Comparison of ENCODE assay signal across 8 cellular contexts in the genomic region with DNA sequence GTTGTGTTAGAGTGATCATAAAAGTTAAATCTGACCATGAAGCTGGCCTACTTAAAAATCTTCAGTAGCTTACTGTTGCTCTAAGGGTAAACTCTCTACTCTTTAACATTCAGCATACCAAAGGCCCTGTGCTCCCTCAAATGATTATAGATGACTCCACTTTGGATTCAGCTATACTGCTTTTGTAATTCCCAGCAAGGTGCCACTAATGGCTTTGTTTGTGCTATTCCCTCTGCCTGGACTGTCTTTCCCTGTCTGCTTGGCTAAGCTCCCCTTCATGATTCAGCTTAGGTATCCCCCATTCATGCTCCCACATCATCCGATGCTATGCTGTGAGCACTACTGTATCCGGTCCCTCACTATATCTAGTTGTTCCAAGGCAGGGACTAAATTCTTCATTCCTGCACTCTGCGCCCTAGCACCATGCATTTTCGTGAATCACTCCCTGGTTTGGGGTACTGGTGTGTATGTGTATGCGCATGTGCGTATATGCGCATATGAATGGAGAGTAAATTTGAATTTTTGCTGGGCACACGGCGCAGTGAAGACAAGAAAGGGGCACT. TPM values are rescaled to one million over a fixed set of nuclear protein-coding genes. Genes with fewer than 3 reads are reported as not detected.
A peak's percentile ranks its signal among the peaks of the same experiment; 100 is the strongest.
DNase-seq lines count a peak whose midpoint lies in the region; ATAC-seq and TF ChIP-seq lines count a peak whose summit lies in the region.

No MANE protein-coding gene starts in this region.

- no peaks in the 10 kb centered on the region for H3K27me3 ChIP-seq in HUES48 (ENCODE audit: control insufficient read depth, insufficient read depth, low read length)
- no peaks in the 10 kb centered on the region for H3K27me3 ChIP-seq in mesendoderm (ENCODE audit: insufficient read depth, low read length, poor library complexity)
- H3K27me3 ChIP-seq in uterus = peaks cover 0 to 5% of the 10 kb centered on the region in 2 donors

- intact Hi-C loops in uterus (cut with DNase I; ENCODE audit: low total_unique reads) = no loop called here

- H3K27ac ChIP-seq in HUES48 (ENCODE audit: low read depth, low read length) (peak overlapping the region; percentile 84), mesendoderm (ENCODE audit: low read depth, low read length) (no peak overlapping the region), uterus (peak overlapping the region; percentile 86 to 88)

- peak overlapping the region; percentile 91 for H3K4me3 Mint-ChIP-seq in central memory CD8-positive, alpha-beta T cell

- TF ChIP-seq POLR2A in uterus (IDR thresholded peaks at IDR 0.05) = no peak
- no peak for TF ChIP-seq POLR2A in erythroblast (IDR thresholded peaks at IDR 0.05; ENCODE audit: low read length)

- H3K4me2 ChIP-seq in mesendoderm (ENCODE audit: low read length) = peak overlapping the region; percentile 32

- H2BK15ac ChIP-seq in mesendoderm (replicated peaks; ENCODE audit: low read depth) = no peak overlapping the region

- peak overlapping the region; percentile 93 for H3K27ac Mint-ChIP-seq in central memory CD8-positive, alpha-beta T cell (ENCODE audit: low read depth)

- peak overlapping the region; percentile 91 for H3K9ac ChIP-seq in HUES48 (ENCODE audit: low read depth, low read length)
- H3K9ac ChIP-seq in mesendoderm (ENCODE audit: low read length) = peak overlapping the region; percentile 52

- H4K8ac ChIP-seq in mesendoderm (ENCODE audit: low read depth, low read length) = no peak overlapping the region

- H3K9me3 ChIP-seq in HUES48 (ENCODE audit: control insufficient read depth, insufficient read depth, low read length) (peaks cover 48% of the 10 kb centered on the region), uterus (no peaks in the 10 kb centered on the region)

- no peaks in the 10 kb centered on the region for H3K79me1 ChIP-seq in mesendoderm (ENCODE audit: low read length)

- no peaks in the 10 kb centered on the region for H3K27me3 Mint-ChIP-seq in central memory CD8-positive, alpha-beta T cell

- ATAC-seq in central memory CD8-positive, alpha-beta T cell (replicated peaks; ENCODE audit: extremely low read depth, poor library complexity, severe bottlenecking) = peak; percentile 42
- no peak for ATAC-seq in HG03095 (IDR thresholded peaks at IDR 0.05; ENCODE audit: unreplicated experiment)

- H3K36me3 ChIP-seq in HUES48 (ENCODE audit: control insufficient read depth, insufficient read depth, low read length) (peaks cover 26% of the 10 kb centered on the region), mesendoderm (ENCODE audit: control insufficient read depth, insufficient read depth, low read length) (no peaks in the 10 kb centered on the region), uterus (no peaks in the 10 kb centered on the region)

- DNase-seq in NCI-H2171 (lab: John Stamatoyannopoulos, UW) = peak; percentile 28
- no peak for DNase-seq in NCI-H2171 treated with DMSO at 0.1 percent for 48 hours (lab: John Stamatoyannopoulos, UW)
- DNase-seq in central memory CD8-positive, alpha-beta T cell (ENCODE audit: low spot score in 2 of 2) = no peak
- DNase-seq in mesendoderm = no peak
- peak in 1 of 2 donors; percentile 17 for DNase-seq in uterus
- DNase-seq in erythroblast (lab: John Stamatoyannopoulos, UW) = no peak

- no peak overlapping the region for H3K4ac ChIP-seq in mesendoderm (ENCODE audit: low read depth, low read length)

- peaks cover 45% of the 10 kb centered on the region for H3K4me1 Mint-ChIP-seq in central memory CD8-positive, alpha-beta T cell

- no peak overlapping the region for H2BK5ac ChIP-seq in mesendoderm (ENCODE audit: low read length)

- H2BK120ac ChIP-seq in mesendoderm (ENCODE audit: low read depth, low read length) = no peak overlapping the region

- H3K79me2 ChIP-seq in mesendoderm (ENCODE audit: control insufficient read depth, insufficient read depth, low read length) = peaks cover 15% of the 10 kb centered on the region

- no peaks in the 10 kb centered on the region for H3K9me3 Mint-ChIP-seq in central memory CD8-positive, alpha-beta T cell

- H3K36me3 Mint-ChIP-seq in central memory CD8-positive, alpha-beta T cell (ENCODE audit: insufficient read depth) = peaks cover 22% of the 10 kb centered on the region

- H3K18ac ChIP-seq in mesendoderm (ENCODE audit: low read length) = no peak overlapping the region

- H4K5ac ChIP-seq in mesendoderm (ENCODE audit: low read length) = no peak overlapping the region

- no peak for TF ChIP-seq CTCF in uterus (IDR thresholded peaks at IDR 0.05)

- H3K23ac ChIP-seq in mesendoderm (ENCODE audit: low read length) = no peak overlapping the region

- WGBS in mesendoderm (ENCODE audit: extremely low coverage, insufficient coverage, low lambda C conversion rate) = no CpG with 5 or more reads among the region's 9 CpGs

- H3K56ac ChIP-seq in mesendoderm (ENCODE audit: low read length) = peak overlapping the region; percentile 75

- no peak overlapping the region for H2AK5ac ChIP-seq in mesendoderm (ENCODE audit: low read length)

- peaks cover 4% of the 10 kb centered on the region; the same call in 1 of the 2 replicates for H3K4me1 ChIP-seq in HUES48 (ENCODE audit: control insufficient read depth, insufficient read depth, low read length)
- no peaks in the 10 kb centered on the region for H3K4me1 ChIP-seq in mesendoderm (ENCODE audit: control insufficient read depth, low read depth, low read length)
- no peaks in the 10 kb centered on the region for H3K4me1 ChIP-seq in uterus

- H3K4me3 ChIP-seq in HUES48 (ENCODE audit: low read depth, low read length) = peak overlapping the region; percentile 71
- peak overlapping the region; percentile 22 for H3K4me3 ChIP-seq in mesendoderm (ENCODE audit: low read length)
- H3K4me3 ChIP-seq in uterus = peak overlapping the region; percentile 46 to 59

RNA-seq across cellular contexts. Expression of gene PBDC1, which starts 0.5 kb away (rescaled TPM):
- 66.6 TPM for polyA plus RNA-seq in mesendoderm (2013, experiment 1 of 2)
- 63.9 TPM for polyA plus RNA-seq in mesendoderm (2013, experiment 2 of 2)
- 10 to 100 TPM in 3 of 4 donors, 1 to 10 TPM in 1; 6.1 to 24.2 (median 20.4) TPM for total RNA-seq in uterus
